ENCODE assay signal across 8 cellular contexts in genomic region chr17:17970699-17971430, GRCh38. TPM values are rescaled to one million over a fixed set of nuclear protein-coding genes. Genes with fewer than 3 reads are reported as not detected.
DNase-seq lines count a peak whose midpoint lies in the region; ATAC-seq and TF ChIP-seq lines count a peak whose summit lies in the region.

No MANE protein-coding gene starts in this region.

- H2AFZ ChIP-seq in GM23338 = no peak overlapping the region

- H3K9me3 ChIP-seq in skeletal muscle satellite cell (replicated peaks; ENCODE audit: low read length) = no peaks in the 10 kb centered on the region

- peak overlapping the region; percentile 85 for H3K9ac ChIP-seq in skeletal muscle satellite cell (ENCODE audit: low read depth, low read length)

- H3K4me2 ChIP-seq in GM23338 (no peak overlapping the region; the same call in 1 of the 2 replicates), skeletal muscle satellite cell (ENCODE audit: low read length) (peak overlapping the region; percentile 90)

- no peaks in the 10 kb centered on the region for H3K36me3 ChIP-seq in GM23338 (ENCODE audit: insufficient read depth)
- H3K36me3 ChIP-seq in skeletal muscle satellite cell (ENCODE audit: insufficient read depth, low read length) = no peaks in the 10 kb centered on the region

- CTCF ChIA-PET in WTC11 (lab: Charles Lee) = interaction anchor here (1.5 kb wide), 1 partner anchor 41 kb away, joined by 4 read pairs; no protein-coding TSS in a partner anchor

- H3K27me3 Mint-ChIP-seq in GM23338 (ENCODE audit: insufficient read depth, low read depth, poor library complexity) (peaks cover 11% of the 10 kb centered on the region), WTC11 (ENCODE audit: low read depth) (no peaks in the 10 kb centered on the region; the same call in 1 of the 2 replicates)

- no peaks in the 10 kb centered on the region for H3K27me3 ChIP-seq in GM23338 (ENCODE audit: insufficient read depth)
- H3K27me3 ChIP-seq in skeletal muscle satellite cell (ENCODE audit: control insufficient read depth, insufficient read depth, low read length) = no peaks in the 10 kb centered on the region

- no peaks in the 10 kb centered on the region for H3K79me2 ChIP-seq in GM23338 (replicated peaks; ENCODE audit: insufficient read depth)

- POLR2A ChIA-PET in WTC11 (lab: Charles Lee) = no interaction called here

- H3K4me3 ChIP-seq in GM23338 (peak overlapping the region; percentile 51; the same call in 1 of the 2 replicates), fibroblast of the aortic adventitia (ENCODE audit: low read depth, low read length) (peak overlapping the region; percentile 88), skeletal muscle satellite cell (ENCODE audit: low read length) (peak overlapping the region; percentile 80)

- no peaks in the 10 kb centered on the region for H3K9me2 ChIP-seq in GM23338 (ENCODE audit: insufficient read depth)

- H3K9me3 Mint-ChIP-seq in GM23338 = no peaks in the 10 kb centered on the region
- no peaks in the 10 kb centered on the region for H3K9me3 Mint-ChIP-seq in WTC11

- H3K27ac Mint-ChIP-seq in GM23338 = no peak overlapping the region
- no peak overlapping the region for H3K27ac Mint-ChIP-seq in WTC11

- H3K4me1 Mint-ChIP-seq in GM23338 (peaks cover 5% of the 10 kb centered on the region; the same call in 1 of the 3 replicates), WTC11 (0 out of 2 replicates have a peak, but pooled peaks cover 6% of the 10 kb centered on the region)

- peak overlapping the region; percentile 60 for H3K4me3 Mint-ChIP-seq in GM23338
- H3K4me3 Mint-ChIP-seq in WTC11 = peak overlapping the region; percentile 65

- no peak for TF ChIP-seq CTCF in GM23338 (conservative IDR thresholded peaks at IDR 0.05; ENCODE audit: low read depth in 2 of 2)
- no peak for TF ChIP-seq CTCF in WTC11 (IDR thresholded peaks at IDR 0.05)
- no peak for TF ChIP-seq CTCF in fibroblast of the aortic adventitia (IDR thresholded peaks at IDR 0.05; ENCODE audit: insufficient read depth, low read length)

- H3K36me3 Mint-ChIP-seq in GM23338 (ENCODE audit: low read depth) (no peaks in the 10 kb centered on the region), WTC11 (no peaks in the 10 kb centered on the region)

- H4K20me1 ChIP-seq in GM23338 (replicated peaks; ENCODE audit: insufficient read depth) = no peaks in the 10 kb centered on the region

- H3K27ac ChIP-seq in GM23338 (ENCODE audit: low read depth) = no peak overlapping the region

- H3K4me1 ChIP-seq in GM23338 (ENCODE audit: insufficient read depth) = peaks cover 4% of the 10 kb centered on the region; the same call in 1 of the 2 replicates
- H3K4me1 ChIP-seq in skeletal muscle satellite cell (ENCODE audit: control insufficient read depth, insufficient read depth, low read length) = peaks cover 18% of the 10 kb centered on the region

- ATAC-seq in GM23338 = no peak
- ATAC-seq in WTC11 = no peak

- DNase-seq in GM23338 (ENCODE audit: low spot score) (no peak), WTC11 (ENCODE audit: low spot score) (no peak), fibroblast of the aortic adventitia (ENCODE audit: low read depth) (no peak), NOMO-1 (lab: John Stamatoyannopoulos, UW; ENCODE audit: unreplicated experiment in 2 of 2) (no peak), NCI-H146 treated with DMSO at 0.1 percent for 48 hours (lab: John Stamatoyannopoulos, UW; ENCODE audit: unreplicated experiment) (no peak), HCEC 1CT (no peak), hepatic stellate cell (ENCODE audit: low spot score) (no peak)

- H3F3A ChIP-seq in GM23338 (replicated peaks; ENCODE audit: low read depth) = no peaks in the 10 kb centered on the region

TF ChIP-seq in GM23338, 12 proteins besides CTCF, POLR2A, EP300 and RAD21:
- TF ChIP-seq STAT1 (IDR thresholded peaks at IDR 0.05; ENCODE audit: unreplicated experiment) = no peak
- TF ChIP-seq ZNF114 (CRISPR knock-in tag; IDR thresholded peaks at IDR 0.05) = no peak

TF ChIP-seq in WTC11, 78 proteins besides CTCF, POLR2A, EP300 and RAD21:
- TF ChIP-seq SMAD4 (CRISPR knock-in tag; IDR thresholded peaks at IDR 0.05) = no peak
- no peak for TF ChIP-seq AFF4 (CRISPR knock-in tag; IDR thresholded peaks at IDR 0.05; ENCODE audit: borderline replicate concordance)
- no peak for TF ChIP-seq ZNF232 (CRISPR knock-in tag; IDR thresholded peaks at IDR 0.05)
- no peak for TF ChIP-seq JUN (CRISPR knock-in tag; IDR thresholded peaks at IDR 0.05)
- no peak for TF ChIP-seq ZNF317 (CRISPR knock-in tag; IDR thresholded peaks at IDR 0.05; ENCODE audit: borderline replicate concordance, low read depth)
- no peak for TF ChIP-seq CBFB (CRISPR knock-in tag; IDR thresholded peaks at IDR 0.05; ENCODE audit: low read depth)

RNA-seq across cellular contexts. Expression of gene TOM1L2, which starts 1.3 kb away (rescaled TPM):
- 3.0 and 3.3 TPM in 2 replicates for total RNA-seq in GM23338 (2014; rRNA removed; shearing (Covaris generic))
- polyA plus RNA-seq in GM23338 (2016; fragmentation: Nextera tagmentation; extraction: Ambion mirVana) = 1.7 and 3.3 TPM in 2 replicates
- 5.2 to 6.7 TPM (median 6.4 TPM) in 3 replicates for total RNA-seq in WTC11 (2021)
- total RNA-seq in fibroblast of the aortic adventitia (ENCODE audit: low replicate concordance) = 27.2 and 40.3 TPM in 2 replicates
- total RNA-seq in skeletal muscle satellite cell (2012; rRNA removed) = 21.5 and 25.8 TPM in 2 replicates

RNA-seq across cellular contexts. Expression of gene DRC3, which starts 1.8 kb away (rescaled TPM):
- not detected in 2 replicates for total RNA-seq in GM23338 (2014; rRNA removed; shearing (Covaris generic))
- polyA plus RNA-seq in GM23338 (2016; fragmentation: Nextera tagmentation; extraction: Ambion mirVana) = 0.42 and 1.1 TPM in 2 replicates
- total RNA-seq in WTC11 (2021) = 0.34 to 0.48 TPM (median 0.42 TPM) in 3 replicates
- total RNA-seq in fibroblast of the aortic adventitia (ENCODE audit: low replicate concordance) = 0.74 and 1.8 TPM in 2 replicates
- 0.76 and 1.7 TPM in 2 replicates for total RNA-seq in skeletal muscle satellite cell (2012; rRNA removed)
